Comparison of ENCODE assay signal across 10 cellular contexts in the genomic region with DNA sequence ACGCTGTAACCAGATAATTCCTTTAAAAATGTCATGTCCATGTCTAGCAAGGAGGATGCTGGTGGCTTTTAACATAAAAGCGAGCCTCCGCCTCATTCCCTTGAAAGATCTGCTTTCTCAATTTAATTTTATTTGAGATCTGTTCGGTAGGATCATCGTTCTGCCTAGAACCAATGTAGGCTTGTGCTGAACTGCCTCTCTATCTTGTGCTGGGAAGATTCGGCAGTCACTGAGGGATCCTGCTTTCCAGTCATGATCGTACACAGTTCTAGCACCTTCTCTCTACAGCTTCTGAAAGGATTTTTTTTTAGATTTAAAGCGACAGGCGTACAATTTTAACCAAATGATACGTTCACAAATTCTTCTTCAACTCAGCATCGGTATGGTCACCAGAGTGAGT. TPM values are rescaled to one million over a fixed set of nuclear protein-coding genes. Genes with fewer than 3 reads are reported as not detected.
A peak's percentile ranks its signal among the peaks of the same experiment; 100 is the strongest.
DNase-seq lines count a peak whose midpoint lies in the region; ATAC-seq and TF ChIP-seq lines count a peak whose summit lies in the region.
"Had no signal": no experiment of that assay in that cellular context is flagged by ENCODE, and none has a peak within 500 bp of the region (broad histone marks: within the 10 kb centered on the region; RNA-seq: fewer than 3 reads in every experiment).

No MANE protein-coding gene starts in this region.

- no peak overlapping the region for H3K4me3 Mint-ChIP-seq in activated CD4-positive, alpha-beta T cell treated with anti-CD3 and anti-CD28 coated beads, Interleukin-2, amount 10 ng/mL, durations not matched to agents 24 days and 14 days
- H3K4me3 Mint-ChIP-seq: activated naive CD8-positive, alpha-beta T cell treated with anti-CD3 and anti-CD28 coated beads, Interleukin-2, amount 10 ng/mL, durations not matched to agents 7 days and 5 days had no signal

- H3K4me1 Mint-ChIP-seq in activated CD4-positive, alpha-beta T cell treated with anti-CD3 and anti-CD28 coated beads, Interleukin-2, amount 10 ng/mL, durations not matched to agents 24 days and 14 days, result peaks cover 4% of the 10 kb centered on the region

- H3K27me3 ChIP-seq in adipocyte (replicated peaks; ENCODE audit: control insufficient read depth, insufficient read depth, low read length) (no peaks in the 10 kb centered on the region), heart right ventricle (no peaks in the 10 kb centered on the region)

- no peak overlapping the region for H3K27ac Mint-ChIP-seq in activated CD4-positive, alpha-beta T cell treated with anti-CD3 and anti-CD28 coated beads, Interleukin-2, amount 10 ng/mL, durations not matched to agents 24 days and 14 days
- H3K27ac Mint-ChIP-seq: activated naive CD8-positive, alpha-beta T cell treated with anti-CD3 and anti-CD28 coated beads, Interleukin-2, amount 10 ng/mL, durations not matched to agents 7 days and 5 days had no signal

- H3K36me3 Mint-ChIP-seq in activated CD4-positive, alpha-beta T cell treated with anti-CD3 and anti-CD28 coated beads, Interleukin-2, amount 10 ng/mL, durations not matched to agents 24 days and 14 days (ENCODE audit: low read depth), result peaks cover 12% of the 10 kb centered on the region

- peak overlapping the region; percentile 90 for H3K9ac ChIP-seq in adipocyte (ENCODE audit: low read length)

- H3K9me3 Mint-ChIP-seq in activated CD4-positive, alpha-beta T cell treated with anti-CD3 and anti-CD28 coated beads, Interleukin-2, amount 10 ng/mL, durations not matched to agents 24 days and 14 days, result no peaks in the 10 kb centered on the region
- H3K9me3 Mint-ChIP-seq: activated naive CD8-positive, alpha-beta T cell treated with anti-CD3 and anti-CD28 coated beads, Interleukin-2, amount 10 ng/mL, durations not matched to agents 7 days and 5 days had no signal

- H3K27me3 Mint-ChIP-seq in activated CD4-positive, alpha-beta T cell treated with anti-CD3 and anti-CD28 coated beads, Interleukin-2, amount 10 ng/mL, durations not matched to agents 24 days and 14 days, result no peaks in the 10 kb centered on the region
- H3K27me3 Mint-ChIP-seq: activated naive CD8-positive, alpha-beta T cell treated with anti-CD3 and anti-CD28 coated beads, Interleukin-2, amount 10 ng/mL, durations not matched to agents 7 days and 5 days had no signal

- H3K4me3 ChIP-seq in adipocyte (ENCODE audit: low read length) (peak overlapping the region; percentile 81), heart right ventricle (peak overlapping the region in 9 of 10 donors; percentile 26 to 52 (median 50)), retinal pigment epithelial cell (ENCODE audit: low read length) (peak overlapping the region; percentile 62)

- H3K9me3 ChIP-seq in adipocyte (ENCODE audit: control insufficient read depth, low read length) (no peaks in the 10 kb centered on the region), heart right ventricle (no peaks in the 10 kb centered on the region)

- H3K36me3 ChIP-seq in adipocyte (ENCODE audit: control insufficient read depth, insufficient read depth, low read length, severe bottlenecking), result peaks cover 7% of the 10 kb centered on the region
- H3K36me3 ChIP-seq in heart right ventricle, result peaks cover 0 to 35% (median 0%) of the 10 kb centered on the region in 9 donors

- TF ChIP-seq CTCF in heart right ventricle (IDR thresholded peaks at IDR 0.05), result no peak
- TF ChIP-seq CTCF in retinal pigment epithelial cell (conservative IDR thresholded peaks at IDR 0.05; ENCODE audit: low read depth, low read length), result no peak

- H3K27ac ChIP-seq in heart right ventricle, result peak overlapping the region; percentile 32 to 79 (median 70)

- WGBS in heart right ventricle, 2 donors, result 24 to 30% methylated on average over 11 of the region's 11 CpGs

- peaks cover 53% of the 10 kb centered on the region for H3K4me1 ChIP-seq in adipocyte (ENCODE audit: control insufficient read depth, insufficient read depth, low read length)
- peaks cover 0 to 50% (median 18%) of the 10 kb centered on the region in 9 donors for H3K4me1 ChIP-seq in heart right ventricle

- DNase-seq in GM03348 (ENCODE audit: low spot score), result peak; percentile 19
- DNase-seq in adipocyte (ENCODE audit: low read depth), result peak; percentile 55
- no peak for DNase-seq in heart right ventricle
- DNase-seq in retinal pigment epithelial cell (ENCODE audit: low read depth), result no peak
- DNase-seq in NCI-H345 treated with DMSO at 0.1 percent for 48 hours (lab: John Stamatoyannopoulos, UW; ENCODE audit: unreplicated experiment), result no peak
- no peak for DNase-seq in activated CD4-positive, alpha-beta T cell treated with anti-CD3 and anti-CD28 coated beads, Interleukin-2, amount 10 ng/mL, durations not matched to agents 24 days and 14 days
- DNase-seq in stimulated activated CD4-positive, alpha-beta T cell treated with anti-CD3 and anti-CD28 coated beads, Interleukin-4, amount 100 ng/mL, for 1 hour, result no peak
- DNase-seq: activated naive CD8-positive, alpha-beta T cell treated with anti-CD3 and anti-CD28 coated beads, Interleukin-2, amount 10 ng/mL, durations not matched to agents 7 days and 5 days; MV-4-11 had no signal

- ATAC-seq in heart right ventricle (peak; percentile 42 to 79 (median 67)), GM19463 (IDR thresholded peaks at IDR 0.05; ENCODE audit: unreplicated experiment) (no peak)

- intact Hi-C loops in heart right ventricle (cut with DNase I), result no loop called here
- intact Hi-C loops in activated CD4-positive, alpha-beta T cell treated with anti-CD3 and anti-CD28 coated beads, Interleukin-2, amount 10 ng/mL, durations not matched to agents 24 days and 14 days (cut with micrococcal nuclease), result no loop called here

RNA-seq across cellular contexts. Expression of gene PEBP1, which starts 54.3 kb away (rescaled TPM):
- 100 to 1,000 TPM; 310 to 552 (median 467) TPM for total RNA-seq in heart right ventricle
- 100 to 1,000 TPM; 273 to 535 TPM for polyA plus RNA-seq in heart right ventricle
- 206 and 209 TPM in 2 replicates for total RNA-seq in activated CD4-positive, alpha-beta T cell treated with anti-CD3 and anti-CD28 coated beads, Interleukin-2, amount 10 ng/mL, durations not matched to agents 24 days and 14 days

Comparison
In these comparisons a context has a peak if more than half of its experiments do, and no peak if none do; other contexts are left out.
1. DNase-seq: peak in GM03348 (single experiment) and adipocyte (single experiment); none in heart right ventricle (0 of 2), retinal pigment epithelial cell (single experiment), NCI-H345 treated with DMSO at 0.1 percent for 48 hours (single experiment), activated CD4-positive, alpha-beta T cell treated with anti-CD3 and anti-CD28 coated beads, Interleukin-2, amount 10 ng/mL, durations not matched to agents 24 days and 14 days (single experiment) and stimulated activated CD4-positive, alpha-beta T cell treated with anti-CD3 and anti-CD28 coated beads, Interleukin-4, amount 100 ng/mL, for 1 hour (single experiment).
2. Peak in every context shown above with its lines, with median percentiles within 50 percentile points of each other: H3K4me3 ChIP-seq.